ENCODE assay signal across 14 cellular contexts in the genomic region with DNA sequence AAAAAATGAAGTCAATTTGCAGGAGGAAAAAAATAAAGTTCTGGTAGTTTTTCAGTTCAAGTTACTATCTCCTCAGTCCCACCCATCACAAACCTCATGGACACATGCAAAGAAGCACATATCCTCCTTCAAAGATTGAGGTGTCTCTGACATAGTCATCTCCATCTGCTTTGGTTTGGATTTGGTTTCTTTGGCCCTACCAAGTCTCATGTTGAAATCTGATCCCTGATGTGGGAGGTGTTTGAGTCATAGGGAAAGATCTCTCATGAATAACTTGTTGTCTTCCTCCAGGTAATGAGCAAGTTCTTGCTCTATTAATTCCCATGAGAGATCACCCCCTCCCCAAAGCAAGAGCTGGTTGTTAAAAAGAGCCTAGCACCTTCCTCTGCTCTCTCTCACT.
"Had no signal": no experiment of that assay in that cellular context is flagged by ENCODE, and none has a peak within 500 bp of the region (broad histone marks: within the 10 kb centered on the region; RNA-seq: fewer than 3 reads in every experiment).

No MANE protein-coding gene starts in this region.

- H3K4me1 ChIP-seq: colonic mucosa, esophagus squamous epithelium had no signal

- DNase-seq: activated CD4-positive, alpha-beta T cell treated with anti-CD3 and anti-CD28 coated beads for 48 hours; activated CD8-positive, alpha-beta T cell treated with anti-CD3 and anti-CD28 coated beads for 36 hours; activated effector memory CD4-positive, alpha-beta T cell treated with Interleukin-2 at 50 U/mL for 16 hours; activated T-cell treated with anti-CD3 and anti-CD28 coated beads, Interleukin-2, amount 50 U/mL, for 4 hours; central memory CD4-positive, alpha-beta T cell; colonic mucosa; esophagus squamous epithelium; kidney glomerular epithelial cell; left ventricle myocardium superior; mesenchymal stem cell; natural killer cell; retina had no signal

- H3K9me3 ChIP-seq: colonic mucosa had no signal

- H3K4me3 ChIP-seq: colonic mucosa, esophagus squamous epithelium had no signal

- H3K27ac ChIP-seq: colonic mucosa, esophagus squamous epithelium had no signal

- ATAC-seq: activated CD8-positive, alpha-beta T cell treated with anti-CD3 and anti-CD28 coated beads for 36 hours; activated T-cell treated with anti-CD3 and anti-CD28 coated beads, Interleukin-2, amount 50 U/mL, for 4 hours; left ventricle myocardium superior; natural killer cell; stimulated activated effector memory CD8-positive, alpha-beta T cell treated with anti-CD3 and anti-CD28 coated beads, Interleukin-12 subunit alpha, Interleukin-12 subunit beta, amount 100 ng/mL, for 72 hours had no signal

- H3K36me3 ChIP-seq: colonic mucosa, esophagus squamous epithelium had no signal

- H3K4me3 Mint-ChIP-seq: activated CD8-positive, alpha-beta T cell treated with anti-CD3 and anti-CD28 coated beads for 36 hours; activated naive CD4-positive, alpha-beta T cell treated with anti-CD3 and anti-CD28 coated beads, Interleukin-2, amount 50 U/mL, for 24 hours; activated T-cell treated with anti-CD3 and anti-CD28 coated beads, Interleukin-2, amount 50 U/mL, for 4 hours; natural killer cell; stimulated activated effector memory CD8-positive, alpha-beta T cell treated with anti-CD3 and anti-CD28 coated beads, Interleukin-12 subunit alpha, Interleukin-12 subunit beta, amount 100 ng/mL, for 72 hours had no signal

- H3K27me3 ChIP-seq: colonic mucosa, esophagus squamous epithelium had no signal

- H3K27ac Mint-ChIP-seq: activated CD8-positive, alpha-beta T cell treated with anti-CD3 and anti-CD28 coated beads for 36 hours; activated naive CD4-positive, alpha-beta T cell treated with anti-CD3 and anti-CD28 coated beads, Interleukin-2, amount 50 U/mL, for 24 hours; natural killer cell; stimulated activated effector memory CD8-positive, alpha-beta T cell treated with anti-CD3 and anti-CD28 coated beads, Interleukin-12 subunit alpha, Interleukin-12 subunit beta, amount 100 ng/mL, for 72 hours had no signal

- H3K27me3 Mint-ChIP-seq: activated CD8-positive, alpha-beta T cell treated with anti-CD3 and anti-CD28 coated beads for 36 hours had no signal

- H3K36me3 Mint-ChIP-seq: activated naive CD4-positive, alpha-beta T cell treated with anti-CD3 and anti-CD28 coated beads, Interleukin-2, amount 50 U/mL, for 24 hours; natural killer cell; stimulated activated effector memory CD8-positive, alpha-beta T cell treated with anti-CD3 and anti-CD28 coated beads, Interleukin-12 subunit alpha, Interleukin-12 subunit beta, amount 100 ng/mL, for 72 hours had no signal

- H3K4me1 Mint-ChIP-seq: activated naive CD4-positive, alpha-beta T cell treated with anti-CD3 and anti-CD28 coated beads, Interleukin-2, amount 50 U/mL, for 24 hours; natural killer cell; stimulated activated effector memory CD8-positive, alpha-beta T cell treated with anti-CD3 and anti-CD28 coated beads, Interleukin-12 subunit alpha, Interleukin-12 subunit beta, amount 100 ng/mL, for 72 hours had no signal
